Comparison of ENCODE assay signal across 9 cellular contexts in the genomic region with DNA sequence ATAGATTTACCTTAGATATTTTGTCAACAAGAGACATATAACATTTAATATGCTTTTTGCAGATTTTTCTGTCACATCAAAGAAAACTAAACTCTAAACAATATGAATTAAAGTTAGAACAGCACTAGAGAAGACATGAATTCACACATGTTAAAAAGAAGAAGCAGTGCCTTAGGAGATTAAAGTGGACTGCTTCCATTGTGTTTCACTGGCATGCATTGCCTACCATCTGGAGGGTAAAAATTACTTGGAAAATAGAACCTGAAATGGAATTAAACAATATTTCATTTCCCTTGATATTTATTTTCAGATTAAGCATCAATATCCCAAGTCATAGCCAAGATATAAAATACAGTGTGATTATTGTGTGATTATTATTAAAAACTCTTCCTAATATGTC.
"Had no signal": no experiment of that assay in that cellular context is flagged by ENCODE, and none has a peak within 500 bp of the region (broad histone marks: within the 10 kb centered on the region; RNA-seq: fewer than 3 reads in every experiment).

No MANE protein-coding gene starts in this region.

- DNase-seq: H7, HFFc6, KBM-7 had no signal

- ATAC-seq: GM23338, HCT116, HepG2 had no signal

- H3K9me3 ChIP-seq: HAP-1 had no signal

- H3K4me2 ChIP-seq: GM23338, KMS-11 had no signal

- H3K4me3 ChIP-seq: GM23338, HAP-1 had no signal

- H3K9ac ChIP-seq: KMS-11 had no signal

- H2AFZ ChIP-seq: GM23338 had no signal

- H3K27ac ChIP-seq: HL-60, KMS-11 had no signal

- H3K36me3 ChIP-seq: HAP-1 had no signal
